Comparison of ENCODE assay signal across 18 cellular contexts in genomic region chr2:236180501-236180816, GRCh38. TPM values are rescaled to one million over a fixed set of nuclear protein-coding genes. Genes with fewer than 3 reads are reported as not detected.
DNase-seq lines count a peak whose midpoint lies in the region; ATAC-seq, FAIRE-seq and TF ChIP-seq lines count a peak whose summit lies in the region.
"Had no signal": no experiment of that assay in that cellular context is flagged by ENCODE, and none has a peak within 500 bp of the region (broad histone marks: within the 10 kb centered on the region; RNA-seq: fewer than 3 reads in every experiment).

No MANE protein-coding gene starts in this region.

- POLR2A ChIA-PET in PC-9 (lab: Charles Lee; ENCODE audit: unreplicated experiment): no interaction called here
- POLR2A ChIA-PET in endothelial cell of umbilical vein (lab: Charles Lee): interaction anchor here (0.6 to 1.7 kb wide), 4 partner anchors 16 to 1409 kb away, joined by 3 to 5 read pairs (median 4); no protein-coding TSS in a partner anchor
- POLR2A ChIA-PET in activated CD4-positive, alpha-beta memory T cell treated with anti-CD3 and anti-CD28 coated beads for 36 hours (lab: Charles Lee): no interaction called here

- TF ChIP-seq CTCF in PC-9 (conservative IDR thresholded peaks at IDR 0.05): no peak
- no peak for TF ChIP-seq CTCF in endothelial cell of umbilical vein (IDR thresholded peaks at IDR 0.05; ENCODE audit: extremely low read depth in 1 of 2, insufficient read depth in 1 of 2, low read depth in 1 of 2, low read length in 2 of 2)
- TF ChIP-seq CTCF in osteocyte (IDR thresholded peaks at IDR 0.05): no peak
- TF ChIP-seq CTCF in vagina (IDR thresholded peaks at IDR 0.05): no peak

- H4K20me1 ChIP-seq in PC-9 (ENCODE audit: insufficient read depth) (no peaks in the 10 kb centered on the region), endothelial cell of umbilical vein (replicated peaks; ENCODE audit: control insufficient read depth, extremely low read depth, insufficient read depth, low read length) (no peaks in the 10 kb centered on the region)

- H3K27ac Mint-ChIP-seq in osteocyte (ENCODE audit: unreplicated experiment): peak overlapping the region; percentile 97
- H3K27ac Mint-ChIP-seq in activated CD4-positive, alpha-beta memory T cell treated with anti-CD3 and anti-CD28 coated beads for 36 hours: no peak overlapping the region
- H3K27ac Mint-ChIP-seq: CD8-positive, alpha-beta memory T cell; memory B cell; natural killer cell treated with Interleukin-12 subunit alpha and Interleukin-12 subunit beta and Interleukin-15 and Interleukin-18, amount 100 ng/mL, for 72 hours had no signal

- H3K4me2 ChIP-seq in PC-9 (peak overlapping the region; percentile 61), endothelial cell of umbilical vein (ENCODE audit: insufficient read depth, low read length) (peak overlapping the region; percentile 98)

- no peaks in the 10 kb centered on the region for H3K9me3 Mint-ChIP-seq in osteocyte (ENCODE audit: unreplicated experiment)
- no peaks in the 10 kb centered on the region for H3K9me3 Mint-ChIP-seq in activated CD4-positive, alpha-beta memory T cell treated with anti-CD3 and anti-CD28 coated beads for 36 hours
- H3K9me3 Mint-ChIP-seq: memory B cell; natural killer cell treated with Interleukin-12 subunit alpha and Interleukin-12 subunit beta and Interleukin-15 and Interleukin-18, amount 100 ng/mL, for 72 hours; T-cell had no signal

- peaks cover 14% of the 10 kb centered on the region; the same call in 1 of the 2 replicates for H3K9me3 ChIP-seq in ES-I3 (ENCODE audit: control insufficient read depth, insufficient read depth, low read length)
- H3K9me3 ChIP-seq in PC-9 (ENCODE audit: insufficient read depth, low read depth): no peaks in the 10 kb centered on the region
- no peaks in the 10 kb centered on the region for H3K9me3 ChIP-seq in endothelial cell of umbilical vein (replicated peaks; ENCODE audit: control insufficient read depth, insufficient read depth, low read length)
- H3K9me3 ChIP-seq in vagina: no peaks in the 10 kb centered on the region

- H3K9ac ChIP-seq in ES-I3 (ENCODE audit: low read depth, low read length) (peak overlapping the region; percentile 69; the same call in 1 of the 2 replicates), endothelial cell of umbilical vein (replicated peaks; ENCODE audit: extremely low read depth, insufficient read depth, low read length) (peak overlapping the region; percentile 93)

- H3K4me1 ChIP-seq in ES-I3 (ENCODE audit: insufficient read depth, low read length) (peaks cover 15% of the 10 kb centered on the region), PC-9 (replicated peaks; ENCODE audit: insufficient read depth) (peaks cover 13% of the 10 kb centered on the region), endothelial cell of umbilical vein (ENCODE audit: control insufficient read depth, extremely low read depth, insufficient read depth, low read length) (peaks cover 27% of the 10 kb centered on the region), vagina (peaks cover 22% of the 10 kb centered on the region)

- peaks cover 43% of the 10 kb centered on the region for H3K4me1 Mint-ChIP-seq in osteocyte (ENCODE audit: unreplicated experiment)
- peaks cover 7% of the 10 kb centered on the region for H3K4me1 Mint-ChIP-seq in activated CD4-positive, alpha-beta memory T cell treated with anti-CD3 and anti-CD28 coated beads for 36 hours (ENCODE audit: low read depth)
- H3K4me1 Mint-ChIP-seq: memory B cell had no signal

- dilution Hi-C loops in endothelial cell of umbilical vein (cut with MboI; ENCODE audit: extremely low pct_ligation_motif_present, low sequenced_read_pairs): no loop called here

- H3K36me3 ChIP-seq in ES-I3 (ENCODE audit: insufficient read depth, low read length) (no peaks in the 10 kb centered on the region), PC-9 (ENCODE audit: low read depth) (no peaks in the 10 kb centered on the region), endothelial cell of umbilical vein (ENCODE audit: control insufficient read depth in 2 of 2, extremely low read depth in 1 of 2, insufficient read depth in 2 of 2, low read length in 2 of 2) (no peaks in the 10 kb centered on the region), vagina (no peaks in the 10 kb centered on the region)

- peak overlapping the region; percentile 74 for H3K4me3 Mint-ChIP-seq in osteocyte (ENCODE audit: unreplicated experiment)
- H3K4me3 Mint-ChIP-seq in activated CD4-positive, alpha-beta memory T cell treated with anti-CD3 and anti-CD28 coated beads for 36 hours: no peak overlapping the region
- H3K4me3 Mint-ChIP-seq: CD8-positive, alpha-beta memory T cell; memory B cell; natural killer cell treated with Interleukin-12 subunit alpha and Interleukin-12 subunit beta and Interleukin-15 and Interleukin-18, amount 100 ng/mL, for 72 hours had no signal

- no peak overlapping the region for H2AFZ ChIP-seq in PC-9
- peak overlapping the region; percentile 11 for H2AFZ ChIP-seq in endothelial cell of umbilical vein (ENCODE audit: low read depth, low read length)

- H3K79me2 ChIP-seq in PC-9 (ENCODE audit: low read depth) (no peaks in the 10 kb centered on the region), endothelial cell of umbilical vein (ENCODE audit: control insufficient read depth, insufficient read depth, low read length) (no peaks in the 10 kb centered on the region)

- BruUV-seq in PC-9 (replicated peaks; lab: Mats Ljungman, UMichigan) (no TSS peak), endothelial cell of umbilical vein (replicated peaks; lab: Mats Ljungman, UMichigan) (TSS peak; percentile 78)

- no peaks in the 10 kb centered on the region for H3K27me3 Mint-ChIP-seq in osteocyte (ENCODE audit: unreplicated experiment)
- peaks cover 62% of the 10 kb centered on the region for H3K27me3 Mint-ChIP-seq in activated CD4-positive, alpha-beta memory T cell treated with anti-CD3 and anti-CD28 coated beads for 36 hours

- TF ChIP-seq POLR2A in endothelial cell of umbilical vein (IDR thresholded peaks at IDR 0.05; ENCODE audit: low read depth, low read length) (no peak), vagina (IDR thresholded peaks at IDR 0.05) (no peak)

- peaks cover 31% of the 10 kb centered on the region for H3F3A ChIP-seq in PC-9 (ENCODE audit: insufficient read depth, low read depth)

- no peak for DNase-seq in PC-9
- DNase-seq in endothelial cell of umbilical vein (ENCODE audit: low read depth, low spot score): no peak
- DNase-seq in osteocyte (ENCODE audit: extremely low spot score, unreplicated experiment): no peak
- DNase-seq in vagina (ENCODE audit: extremely low spot score in 2 of 2): no peak
- DNase-seq in activated CD4-positive, alpha-beta memory T cell treated with anti-CD3 and anti-CD28 coated beads for 36 hours: no peak
- DNase-seq in ecto neural progenitor cell (ENCODE audit: low spot score): no peak
- DNase-seq: CD8-positive, alpha-beta memory T cell; central memory CD4-positive, alpha-beta T cell; Right ventricle myocardium superior; stimulated activated naive CD8-positive, alpha-beta T cell treated with anti-CD3 and anti-CD28 coated beads, Interleukin-15, amount 100 ng/mL, for 72 hours had no signal

- H3K9me2 ChIP-seq in PC-9 (ENCODE audit: insufficient read depth): no peaks in the 10 kb centered on the region

- intact Hi-C loops in PC-9 (cut with micrococcal nuclease; ENCODE audit: unreplicated experiment): loop anchor here (1.0 to 5.0 kb wide), 4 partner anchors 60 to 892 kb away; no protein-coding TSS in a partner anchor
- intact Hi-C loops in endothelial cell of umbilical vein (cut with micrococcal nuclease): loop anchor here (1.0 to 2.0 kb wide), 7 partner anchors 26 to 401 kb away; no protein-coding TSS in a partner anchor
- intact Hi-C loops in vagina (cut with DNase I): no loop called here
- intact Hi-C loops in activated CD4-positive, alpha-beta memory T cell treated with anti-CD3 and anti-CD28 coated beads for 36 hours (cut with micrococcal nuclease): loop anchor here (1.0 kb wide), 2 partner anchors 13 to 414 kb away; no protein-coding TSS in a partner anchor

- H3K9me1 ChIP-seq in endothelial cell of umbilical vein (replicated peaks; ENCODE audit: control insufficient read depth, extremely low read depth, insufficient read depth, low read length): no peaks in the 10 kb centered on the region

- CTCF ChIA-PET in PC-9 (lab: Charles Lee) (interaction anchor here (0.6 to 3.6 kb wide), 7 partner anchors 59 to 740 kb away, joined by 3 to 31 read pairs (median 4); no protein-coding TSS in a partner anchor), endothelial cell of umbilical vein (lab: Charles Lee) (interaction anchor here (0.6 to 7.5 kb wide), 41 partner anchors 9 to 888 kb away, joined by 3 to 231 read pairs (median 5); partner anchors contain the start of gene GBX2)
- CTCF ChIA-PET in activated CD4-positive, alpha-beta memory T cell treated with anti-CD3 and anti-CD28 coated beads for 36 hours (lab: Charles Lee): interaction anchor here (0.7 to 3.5 kb wide), 13 partner anchors 8 to 566 kb away, joined by 3 to 27 read pairs (median 4); partner anchors contain the start of gene GBX2

- H3K4me3 ChIP-seq in PC-9 (peak overlapping the region; percentile 54; the same call in 1 of the 2 replicates), endothelial cell of umbilical vein (replicated peaks in 1 of 3; ENCODE audit: insufficient read depth in 1 of 3, low read depth in 1 of 3, low read length in 3 of 3) (peak overlapping the region; percentile 13 to 65 (median 22)), vagina (no peak overlapping the region)
- H3K4me3 ChIP-seq: tibial nerve had no signal

- peak overlapping the region; percentile 65 for H3K27ac ChIP-seq in PC-9
- H3K27ac ChIP-seq in endothelial cell of umbilical vein (ENCODE audit: insufficient read depth, low read depth, low read length): peak overlapping the region; percentile 99
- H3K27ac ChIP-seq in vagina: no peak overlapping the region
- H3K27ac ChIP-seq: tibial nerve had no signal

- FAIRE-seq in endothelial cell of umbilical vein (lab: Jason Lieb, UNC): no peak

- H3K27me3 ChIP-seq in PC-9 (ENCODE audit: insufficient read depth, low read depth) (no peaks in the 10 kb centered on the region), endothelial cell of umbilical vein (ENCODE audit: control insufficient read depth in 2 of 2, insufficient read depth in 2 of 2, low read length in 2 of 2) (no peaks in the 10 kb centered on the region), vagina (peaks cover 31% of the 10 kb centered on the region)

- no peak for ATAC-seq in GM18867 (IDR thresholded peaks at IDR 0.05; ENCODE audit: unreplicated experiment)
- ATAC-seq: natural killer cell treated with Interleukin-12 subunit alpha and Interleukin-12 subunit beta and Interleukin-15 and Interleukin-18, amount 100 ng/mL, for 72 hours; stimulated activated naive CD8-positive, alpha-beta T cell treated with anti-CD3 and anti-CD28 coated beads, Interleukin-15, amount 100 ng/mL, for 72 hours; T-cell had no signal

- H3K36me3 Mint-ChIP-seq in osteocyte (ENCODE audit: unreplicated experiment): peaks cover 5% of the 10 kb centered on the region
- no peaks in the 10 kb centered on the region for H3K36me3 Mint-ChIP-seq in activated CD4-positive, alpha-beta memory T cell treated with anti-CD3 and anti-CD28 coated beads for 36 hours
- H3K36me3 Mint-ChIP-seq: CD8-positive, alpha-beta memory T cell; natural killer cell treated with Interleukin-12 subunit alpha and Interleukin-12 subunit beta and Interleukin-15 and Interleukin-18, amount 100 ng/mL, for 72 hours; T-cell had no signal

RNA-seq across cellular contexts. Expression of gene GBX2, which starts 12.3 kb away (rescaled TPM):
- total RNA-seq in PC-9 (2021): not detected in 2 replicates
- total RNA-seq in endothelial cell of umbilical vein: 3.6 TPM in 2 replicates
- polyA plus RNA-seq in endothelial cell of umbilical vein: 2.4 and 3.0 TPM in 2 replicates
- polyA plus RNA-seq in endothelial cell of umbilical vein (2011; cell fraction: cytosol; rRNA removed): 3.8 and 4.8 TPM in 2 replicates
- polyA plus RNA-seq in endothelial cell of umbilical vein (2011; cell fraction: nucleus; rRNA removed): 2.5 and 3.5 TPM in 2 replicates
- 6.0 and 9.7 TPM in 2 replicates for polyA plus RNA-seq in endothelial cell of umbilical vein (2012)
- polyA minus RNA-seq in endothelial cell of umbilical vein: 0.80 and 2.0 TPM in 2 replicates
- 0.82 TPM for polyA minus RNA-seq in endothelial cell of umbilical vein (2011; cell fraction: cytosol; rRNA and poly(A)+ RNA removed)
- 1.6 and 3.2 TPM in 2 replicates for polyA minus RNA-seq in endothelial cell of umbilical vein (2011; cell fraction: nucleus; rRNA and poly(A)+ RNA removed)
- total RNA-seq in osteocyte: 56.5 and 60.7 TPM in 2 replicates
- total RNA-seq in vagina: not detected
- not detected for total RNA-seq in activated CD4-positive, alpha-beta memory T cell treated with anti-CD3 and anti-CD28 coated beads for 36 hours
- total RNA-seq: CD8-positive, alpha-beta memory T cell; natural killer cell treated with Interleukin-12 subunit alpha and Interleukin-12 subunit beta and Interleukin-15 and Interleukin-18, amount 100 ng/mL, for 72 hours; posterior vena cava; Right ventricle myocardium superior; T-cell; tibial nerve had no signal
- polyA plus RNA-seq: CD8-positive, alpha-beta memory T cell; esophagus had no signal

Comparison
In these comparisons a context has a peak if more than half of its experiments do, and no peak if none do; other contexts are left out.
1. H3K4me3 ChIP-seq: peak in PC-9 (single experiment) and endothelial cell of umbilical vein (3 of 3); none in vagina (0 of 2).
2. RNA of gene GBX2, which starts 12.3 kb away (total RNA-seq): 56.5 to 60.7 TPM in osteocyte; 3.6 TPM in endothelial cell of umbilical vein, not detected in PC-9, not detected in vagina (single experiment) and not detected in activated CD4-positive, alpha-beta memory T cell treated with anti-CD3 and anti-CD28 coated beads for 36 hours; every median in the first group is over 10 times any median in the second.